ENCODE assay signal across 11 cellular contexts in genomic region chr12:124240493-124240892, GRCh38. TPM values are rescaled to one million over a fixed set of nuclear protein-coding genes. Genes with fewer than 3 reads are reported as not detected.
DNase-seq lines count a peak whose midpoint lies in the region; ATAC-seq and TF ChIP-seq lines count a peak whose summit lies in the region.
"Had no signal": no experiment of that assay in that cellular context is flagged by ENCODE, and none has a peak within 500 bp of the region (broad histone marks: within the 10 kb centered on the region; RNA-seq: fewer than 3 reads in every experiment).

No MANE protein-coding gene starts in this region.

- peaks cover 18% of the 10 kb centered on the region; the same call in 1 of the 2 replicates for H3K9me2 ChIP-seq in GM23338 (ENCODE audit: insufficient read depth)

- CTCF ChIA-PET in Calu3 (lab: Charles Lee) = no interaction called here

- H3K27me3 Mint-ChIP-seq in Calu3 (ENCODE audit: unreplicated experiment) (peaks cover 38% of the 10 kb centered on the region), GM23338 (ENCODE audit: insufficient read depth, low read depth, poor library complexity) (peaks cover 3% of the 10 kb centered on the region)

- H2AFZ ChIP-seq in GM23338 = peak overlapping the region; percentile 96

- TF ChIP-seq CTCF in Calu3 (IDR thresholded peaks at IDR 0.05; ENCODE audit: unreplicated experiment) (no peak), GM23338 (conservative IDR thresholded peaks at IDR 0.05; ENCODE audit: low read depth in 2 of 2) (no peak), GM13977 (IDR thresholded peaks at IDR 0.05; ENCODE audit: extremely low read depth, insufficient read depth, missing control alignments) (no peak)

- no peak overlapping the region for H3K27ac ChIP-seq in GM23338 (ENCODE audit: low read depth)

- H3K36me3 Mint-ChIP-seq in Calu3 (ENCODE audit: insufficient read depth, unreplicated experiment) = no peaks in the 10 kb centered on the region
- no peaks in the 10 kb centered on the region for H3K36me3 Mint-ChIP-seq in GM23338 (ENCODE audit: low read depth)

- in situ Hi-C loops in GM13977 (cut with MboI; ENCODE audit: low pct_unique_long_range_greater_than_20kb, low sequenced_read_pairs, unreplicated experiment) = no loop called here

- no peaks in the 10 kb centered on the region for H3K4me1 Mint-ChIP-seq in Calu3 (ENCODE audit: low read depth, unreplicated experiment)
- H3K4me1 Mint-ChIP-seq in GM23338 = peaks cover 11% of the 10 kb centered on the region
- H3K4me1 Mint-ChIP-seq: brain had no signal

- DNase-seq in Calu3 (peak; percentile 27), GM23338 (ENCODE audit: low spot score) (peak; percentile 66), RPMI7951 (ENCODE audit: low read depth) (peak; percentile 29), hepatic stellate cell (ENCODE audit: low spot score) (peak; percentile 30), Ammon's horn (ENCODE audit: low spot score) (no peak), GM13977 (ENCODE audit: low spot score) (no peak)
- DNase-seq: occipital lobe had no signal

- ATAC-seq in GM23338 (peak; percentile 88), GM19452 (IDR thresholded peaks at IDR 0.05; ENCODE audit: unreplicated experiment) (no peak), GM21619 (IDR thresholded peaks at IDR 0.05; ENCODE audit: unreplicated experiment) (no peak)

- no peaks in the 10 kb centered on the region for H3K36me3 ChIP-seq in GM23338 (ENCODE audit: insufficient read depth)

- H3K4me3 Mint-ChIP-seq in Calu3 (ENCODE audit: low read depth, unreplicated experiment) = no peak overlapping the region
- no peak overlapping the region for H3K4me3 Mint-ChIP-seq in GM23338
- H3K4me3 Mint-ChIP-seq: brain had no signal

- no peak overlapping the region for H3K4me2 ChIP-seq in GM23338

- no TSS peak for BruUV-seq in Calu3 (replicated peaks; lab: Mats Ljungman, UMichigan)

- H3K4me3 ChIP-seq in GM23338 = no peak overlapping the region

- no peaks in the 10 kb centered on the region for H3K79me2 ChIP-seq in GM23338 (replicated peaks; ENCODE audit: insufficient read depth)

- H3K27me3 ChIP-seq in GM23338 (ENCODE audit: insufficient read depth) = no peaks in the 10 kb centered on the region

- no peaks in the 10 kb centered on the region for H4K20me1 ChIP-seq in GM23338 (replicated peaks; ENCODE audit: insufficient read depth)

- intact Hi-C loops in Calu3 (cut with micrococcal nuclease; ENCODE audit: unreplicated experiment) = no loop called here

- no peaks in the 10 kb centered on the region; the same call in 1 of the 2 replicates for H3K4me1 ChIP-seq in GM23338 (ENCODE audit: insufficient read depth)

- H3K27ac Mint-ChIP-seq in Calu3 (ENCODE audit: unreplicated experiment) (no peak overlapping the region), GM23338 (no peak overlapping the region)

- peaks cover 4% of the 10 kb centered on the region for H3K9me3 Mint-ChIP-seq in Calu3 (ENCODE audit: low read depth, unreplicated experiment)
- H3K9me3 Mint-ChIP-seq in GM23338 = no peaks in the 10 kb centered on the region; the same call in 2 of the 3 replicates

- 0 out of 2 replicates have a peak, but pooled peaks cover 2% of the 10 kb centered on the region for H3F3A ChIP-seq in GM23338 (replicated peaks; ENCODE audit: low read depth)

TF ChIP-seq in GM23338, 12 proteins besides CTCF, POLR2A, EP300 and RAD21:
- TF ChIP-seq ETS1 (IDR thresholded peaks at IDR 0.05) (peak; percentile 77), EZH2phosphoT487 (IDR thresholded peaks at IDR 0.05; ENCODE audit: unreplicated experiment) (no peak), CREB1 (CRISPR knock-in tag; IDR thresholded peaks at IDR 0.05; ENCODE audit: low read depth) (no peak)

RNA-seq across cellular contexts. Expression of gene RFLNA, which starts 54.4 kb away (rescaled TPM):
- total RNA-seq in Calu3 (2022) = not detected in 2 replicates
- total RNA-seq in GM23338 (2014; rRNA removed; shearing (Covaris generic)) = 16.2 and 20.4 TPM in 2 replicates
- polyA plus RNA-seq in GM23338 (2016; fragmentation: Nextera tagmentation; extraction: Ambion mirVana) = 3.8 and 3.9 TPM in 2 replicates
- total RNA-seq in RPMI7951 (2014; rRNA removed; shearing (Covaris generic)) = 1.3 and 1.7 TPM in 2 replicates
- total RNA-seq: activated CD8-positive, alpha-beta memory T cell treated with anti-CD3 and anti-CD28 coated beads for 36 hours had no signal

Comparison
In these comparisons a context has a peak if more than half of its experiments do, and no peak if none do; other contexts are left out.
1. DNase-seq: peak in Calu3 (single experiment), GM23338 (single experiment), RPMI7951 (single experiment) and hepatic stellate cell (single experiment); none in Ammon's horn (single experiment) and GM13977 (single experiment).